16 cellular contexts compared by ENCODE assay signal in genomic region chr12:91786490-91787272, GRCh38.
"Had no signal": no experiment of that assay in that cellular context is flagged by ENCODE, and none has a peak within 500 bp of the region (broad histone marks: within the 10 kb centered on the region; RNA-seq: fewer than 3 reads in every experiment).

No MANE protein-coding gene starts in this region.

- H3K27ac Mint-ChIP-seq: activated CD8-positive, alpha-beta T cell treated with anti-CD3 and anti-CD28 coated beads, Interleukin-2, amount 10 ng/mL, durations not matched to agents 7 days and 5 days; activated naive CD8-positive, alpha-beta T cell treated with anti-CD3 and anti-CD28 coated beads for 36 hours; activated T-helper 2 cell treated with anti-CD3 and anti-CD28 coated beads, Interferon-gamma antibody, Interleukin-2, Interleukin-4, amounts not matched to agents 10 μg/mL and 5 μg/mL and 100 μg/mL, durations not matched to agents 14 hours and 24 hours and 36 hours; natural killer cell treated with Interleukin-12 subunit alpha and Interleukin-12 subunit beta and Interleukin-15 and Interleukin-18, amount 100 ng/mL, for 72 hours had no signal

- H3K27me3 Mint-ChIP-seq: activated naive CD8-positive, alpha-beta T cell treated with anti-CD3 and anti-CD28 coated beads for 36 hours had no signal

- DNase-seq: activated CD4-positive, alpha-beta T cell treated with anti-CD3 and anti-CD28 coated beads for 48 hours; activated CD8-positive, alpha-beta T cell treated with anti-CD3 and anti-CD28 coated beads, Interleukin-2, amount 10 ng/mL, durations not matched to agents 7 days and 5 days; activated naive CD8-positive, alpha-beta T cell treated with anti-CD3 and anti-CD28 coated beads for 36 hours; anterior cingulate cortex; foreskin melanocyte; head of caudate nucleus; islet precursor cell; mammary epithelial cell; mucosa of descending colon; ovary; stimulated activated CD4-positive, alpha-beta T cell treated with anti-CD3 and anti-CD28 coated beads, Interleukin-15, amount 100 ng/mL, for 24 hours; stimulated activated CD4-positive, alpha-beta T cell treated with anti-CD3 and anti-CD28 coated beads, Interleukin-4, amount 100 ng/mL, for 4 hours had no signal

- H3K4me3 ChIP-seq: breast epithelium, mucosa of descending colon, ovary had no signal

- H3K36me3 ChIP-seq: breast epithelium, ovary had no signal

- H3K4me1 ChIP-seq: breast epithelium had no signal

- H3K9me3 ChIP-seq: breast epithelium, mucosa of descending colon, ovary had no signal

- H3K27me3 ChIP-seq: breast epithelium, ovary had no signal

- H3K27ac ChIP-seq: breast epithelium, ovary had no signal

- ATAC-seq: activated CD8-positive, alpha-beta T cell treated with anti-CD3 and anti-CD28 coated beads, Interleukin-2, amount 10 ng/mL, durations not matched to agents 7 days and 5 days; left lobe of liver; mucosa of descending colon had no signal

- H3K4me3 Mint-ChIP-seq: activated CD8-positive, alpha-beta T cell treated with anti-CD3 and anti-CD28 coated beads, Interleukin-2, amount 10 ng/mL, durations not matched to agents 7 days and 5 days; activated naive CD8-positive, alpha-beta T cell treated with anti-CD3 and anti-CD28 coated beads for 36 hours; natural killer cell treated with Interleukin-12 subunit alpha and Interleukin-12 subunit beta and Interleukin-15 and Interleukin-18, amount 100 ng/mL, for 72 hours had no signal

- H3K9me3 Mint-ChIP-seq: activated naive CD8-positive, alpha-beta T cell treated with anti-CD3 and anti-CD28 coated beads for 36 hours; activated T-helper 2 cell treated with anti-CD3 and anti-CD28 coated beads, Interferon-gamma antibody, Interleukin-2, Interleukin-4, amounts not matched to agents 10 μg/mL and 5 μg/mL and 100 μg/mL, durations not matched to agents 14 hours and 24 hours and 36 hours had no signal
